In the genomic region with DNA sequence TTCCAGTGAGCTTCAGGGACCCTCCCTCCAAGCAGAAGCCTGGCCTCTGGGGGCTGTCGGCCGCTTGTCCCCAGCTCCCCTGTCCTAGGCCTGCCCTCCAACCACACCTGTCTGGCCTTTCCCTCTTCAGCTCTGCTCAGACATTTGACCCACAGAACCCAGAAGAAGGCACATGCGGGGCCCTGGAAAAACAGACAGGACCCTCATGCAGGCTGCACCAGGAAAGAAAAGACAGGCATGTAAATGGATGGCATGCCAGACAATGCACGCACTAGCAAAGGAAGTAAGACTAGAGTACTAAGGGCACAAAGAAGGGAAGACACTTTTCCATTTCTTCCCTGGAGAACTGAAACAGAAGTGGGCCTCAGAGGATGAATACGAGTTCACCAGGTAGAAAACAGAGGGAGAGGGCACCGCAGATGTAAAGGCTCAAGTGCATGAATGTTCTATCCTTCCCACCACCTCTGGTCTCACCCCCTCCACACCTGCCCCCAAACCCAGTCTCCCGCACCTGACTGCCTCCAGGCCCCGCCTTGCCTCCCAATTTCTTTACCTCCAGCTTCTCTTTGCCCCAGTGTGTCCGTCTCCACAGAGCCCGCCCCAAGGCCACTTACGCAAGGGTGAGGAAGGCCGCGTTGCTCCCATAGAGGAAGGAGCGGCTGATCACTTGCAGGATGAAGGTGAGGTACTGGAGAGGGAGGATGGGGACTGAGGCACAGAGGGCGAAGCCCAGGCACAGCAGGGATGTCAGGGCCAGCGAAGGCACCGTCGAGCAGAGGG, we compare ENCODE assay signal across 17 cellular contexts. TPM values are rescaled to one million over a fixed set of nuclear protein-coding genes. Genes with fewer than 3 reads are reported as not detected.
"Had no signal": no experiment of that assay in that cellular context is flagged by ENCODE, and none has a peak within 500 bp of the region (broad histone marks: within the 10 kb centered on the region; RNA-seq: fewer than 3 reads in every experiment).

No MANE protein-coding gene starts in this region.

- H3K36me3 ChIP-seq: cardiac muscle cell, ovary had no signal

- H3K4me3 Mint-ChIP-seq: endodermal cell had no signal

- H3K27me3 ChIP-seq: adrenal gland, cardiac muscle cell, dorsolateral prefrontal cortex, gastroesophageal sphincter, heart right ventricle, ovary, thyroid gland, vagina had no signal

- H3K27ac Mint-ChIP-seq: endodermal cell had no signal

- H3K27ac ChIP-seq: adrenal gland, cardiac muscle cell, dorsolateral prefrontal cortex, gastroesophageal sphincter, lower lobe of right lung, ovary, thyroid gland, vagina had no signal

- H3K4me3 ChIP-seq: adrenal gland, cardiac muscle cell, dorsolateral prefrontal cortex, gastroesophageal sphincter, heart right ventricle, lower lobe of right lung, ovary, thyroid gland, vagina had no signal

- DNase-seq: activated CD4-positive, alpha-beta T cell treated with anti-CD3 and anti-CD28 coated beads for 4 hours; activated gamma-delta T cell; activated T-cell treated with anti-CD3 and anti-CD28 coated beads, Interleukin-2, amount 50 U/mL, for 48 hours; adrenal gland; dorsolateral prefrontal cortex; endodermal cell; heart right ventricle; lower lobe of right lung; ovary; T-helper 2 cell; thyroid gland had no signal

- ATAC-seq: gastroesophageal sphincter, heart right ventricle, lower lobe of right lung, sciatic nerve had no signal

- H3K9me3 ChIP-seq: adrenal gland, gastroesophageal sphincter, heart right ventricle, lower lobe of right lung, ovary, thyroid gland, vagina had no signal

- H3K4me1 Mint-ChIP-seq: endodermal cell had no signal

RNA-seq across cellular contexts. Expression of a gene that starts 19.1 kb away (rescaled TPM):
- total RNA-seq: cardiac muscle cell, epithelial cell of proximal tubule, gastroesophageal sphincter, lower lobe of right lung, ovary, sciatic nerve, vagina had no signal

RNA-seq across cellular contexts. Expression of a gene that starts 28.6 kb away (rescaled TPM):
- total RNA-seq: adrenal gland, cardiac muscle cell, dorsolateral prefrontal cortex, endodermal cell, epithelial cell of proximal tubule, gastroesophageal sphincter, heart right ventricle, lower lobe of right lung, ovary, pulmonary artery endothelial cell, sciatic nerve, thyroid gland, vagina had no signal
